16 cellular contexts compared by ENCODE assay signal in the genomic region with DNA sequence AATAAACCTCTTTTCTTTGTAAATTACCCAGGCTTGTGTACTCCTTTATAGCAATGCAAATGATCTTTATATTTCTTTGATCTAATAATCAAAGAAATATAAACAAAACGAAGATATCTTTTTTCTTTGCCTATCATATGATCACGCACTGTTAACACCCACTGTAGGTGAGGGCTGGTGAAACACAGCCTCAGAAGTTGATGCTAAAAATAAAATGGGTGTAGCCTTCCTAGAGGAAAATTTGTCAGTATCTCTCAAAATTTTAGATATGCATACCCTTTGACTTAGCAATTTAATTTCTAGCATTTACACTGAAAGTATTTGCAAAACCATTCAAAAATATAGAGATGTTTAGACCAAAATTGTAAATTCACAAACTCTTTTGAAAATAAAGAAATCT. TPM values are rescaled to one million over a fixed set of nuclear protein-coding genes. Genes with fewer than 3 reads are reported as not detected.
"Had no signal": no experiment of that assay in that cellular context is flagged by ENCODE, and none has a peak within 500 bp of the region (broad histone marks: within the 10 kb centered on the region; RNA-seq: fewer than 3 reads in every experiment).

No MANE protein-coding gene starts in this region.

- H3K4me3 ChIP-seq: gastroesophageal sphincter, spleen, stomach, thoracic aorta, upper lobe of right lung had no signal

- ATAC-seq: activated CD8-positive, alpha-beta T cell treated with anti-CD3 and anti-CD28 coated beads, Interleukin-2, amount 10 ng/mL, durations not matched to agents 7 days and 5 days; activated T-cell treated with anti-CD3 and anti-CD28 coated beads, Interleukin-2, amount 50 U/mL, for 72 hours; gastroesophageal sphincter; sciatic nerve had no signal

- H3K27ac ChIP-seq: spleen, thoracic aorta, upper lobe of right lung had no signal

- H3K9me3 ChIP-seq: gastroesophageal sphincter, spleen, stomach, thoracic aorta, upper lobe of right lung had no signal

- DNase-seq: activated B cell treated with CpG ODN at 0.5 μM for 24 hours; activated CD4-positive, alpha-beta T cell treated with anti-CD3 and anti-CD28 coated beads, Interleukin-2, amount 10 ng/mL, durations not matched to agents 24 days and 14 days; activated CD8-positive, alpha-beta memory T cell treated with anti-CD3 and anti-CD28 coated beads, Interleukin-2, amount 50 U/mL, for 48 hours; activated CD8-positive, alpha-beta T cell treated with anti-CD3 and anti-CD28 coated beads, Interleukin-2, amount 10 ng/mL, durations not matched to agents 7 days and 5 days; activated gamma-delta T cell treated with Interleukin-2 at 50 U/mL for 16 hours; activated T-cell treated with anti-CD3 and anti-CD28 coated beads, Interleukin-2, amount 50 U/mL, for 72 hours; kidney; spleen; stimulated activated CD4-positive, alpha-beta T cell treated with anti-CD3 and anti-CD28 coated beads, Interleukin-2, amount 100 ng/mL, for 24 hours; SW 1271 had no signal

- H3K36me3 ChIP-seq: spleen had no signal

- H3K27me3 ChIP-seq: gastroesophageal sphincter, stomach, upper lobe of right lung had no signal

RNA-seq across cellular contexts. Expression of gene DKK3, which starts 15.6 kb away (rescaled TPM):
- total RNA-seq: activated B cell treated with CpG ODN at 0.5 μM for 24 hours; activated CD4-positive, alpha-beta T cell treated with anti-CD3 and anti-CD28 coated beads, Interleukin-2, amount 10 ng/mL, durations not matched to agents 24 days and 14 days; T-helper 2 cell treated with Interferon-gamma antibody and Interleukin-4, amounts not matched to agents 100 ng/mL and 5 ng/mL, for 36 hours had no signal
